ENCODE assay signal across 25 cellular contexts in genomic region chr7:123096434-123096833, GRCh38.
DNase-seq lines count a peak whose midpoint lies in the region; ATAC-seq, FAIRE-seq and TF ChIP-seq lines count a peak whose summit lies in the region.
"Had no signal": no experiment of that assay in that cellular context is flagged by ENCODE, and none has a peak within 500 bp of the region (broad histone marks: within the 10 kb centered on the region; RNA-seq: fewer than 3 reads in every experiment).

No MANE protein-coding gene starts in this region.

- no peaks in the 10 kb centered on the region for H3K27me3 ChIP-seq in ovary
- H3K27me3 ChIP-seq: dorsolateral prefrontal cortex had no signal

- DNase-seq in NCI-H524 (lab: John Stamatoyannopoulos, UW) (peak; percentile 24 to 69), epithelial cell of prostate (ENCODE audit: low read depth, low spot score) (peak; percentile 12), ovary (no peak), MV-4-11 (lab: John Stamatoyannopoulos, UW) (no peak)
- DNase-seq: activated CD4-positive, alpha-beta memory T cell treated with anti-CD3 and anti-CD28 coated beads for 36 hours; activated CD4-positive, alpha-beta T cell treated with anti-CD3 and anti-CD28 coated beads for 1 hour; activated CD8-positive, alpha-beta memory T cell treated with anti-CD3 and anti-CD28 coated beads, Interleukin-2, amount 50 U/mL, for 4 hours; activated naive CD4-positive, alpha-beta T cell treated with Interleukin-2 at 50 U/mL for 16 hours; DMS79; dorsolateral prefrontal cortex; H7; hippocampal formation; NCI-H1092 treated with DMSO at 0.1 percent for 48 hours; NCI-H1930; stimulated activated naive CD4-positive, alpha-beta T cell; SW 1271 had no signal

- FAIRE-seq in A204.1 (lab: Jason Lieb, UNC): peak; percentile 70
- FAIRE-seq: endometrium, GM19239 had no signal

- TF ChIP-seq EP300 in ovary (IDR thresholded peaks at IDR 0.05): no peak

- no peak for TF ChIP-seq CTCF in ovary (IDR thresholded peaks at IDR 0.05)

- no peak for TF ChIP-seq POLR2A in ovary (IDR thresholded peaks at IDR 0.05)

- H3K4me1 ChIP-seq in ovary (ENCODE audit: insufficient read depth): no peaks in the 10 kb centered on the region
- H3K4me1 ChIP-seq: parathyroid adenoma had no signal

- H3K27ac ChIP-seq in epithelial cell of prostate (no peak overlapping the region), ovary (no peak overlapping the region)
- H3K27ac ChIP-seq: dorsolateral prefrontal cortex, parathyroid adenoma had no signal

- 85 to 94% (median 91%) methylated on average over 1 of the region's 1 CpG for WGBS in ovary, 3 donors

- intact Hi-C loops in ovary (cut with DNase I): no loop called here

- no peak overlapping the region for H3K4me3 ChIP-seq in ovary
- H3K4me3 ChIP-seq: dorsolateral prefrontal cortex, lung, smooth muscle cell had no signal

- H3K36me3 ChIP-seq in ovary: no peaks in the 10 kb centered on the region

- no peaks in the 10 kb centered on the region for H3K9me3 ChIP-seq in ovary

- ATAC-seq in HG03342 (IDR thresholded peaks at IDR 0.05; ENCODE audit: unreplicated experiment): peak; percentile 66
- ATAC-seq in GM21717 (IDR thresholded peaks at IDR 0.05; ENCODE audit: unreplicated experiment): no peak
- ATAC-seq in HG03039 (IDR thresholded peaks at IDR 0.05; ENCODE audit: unreplicated experiment): no peak

Comparison
In these comparisons a context has a peak if more than half of its experiments do, and no peak if none do; other contexts are left out.
1. DNase-seq: peak in NCI-H524 (2 of 2) and epithelial cell of prostate (single experiment); none in ovary (0 of 5) and MV-4-11 (single experiment).